9 cellular contexts compared by ENCODE assay signal in the genomic region with DNA sequence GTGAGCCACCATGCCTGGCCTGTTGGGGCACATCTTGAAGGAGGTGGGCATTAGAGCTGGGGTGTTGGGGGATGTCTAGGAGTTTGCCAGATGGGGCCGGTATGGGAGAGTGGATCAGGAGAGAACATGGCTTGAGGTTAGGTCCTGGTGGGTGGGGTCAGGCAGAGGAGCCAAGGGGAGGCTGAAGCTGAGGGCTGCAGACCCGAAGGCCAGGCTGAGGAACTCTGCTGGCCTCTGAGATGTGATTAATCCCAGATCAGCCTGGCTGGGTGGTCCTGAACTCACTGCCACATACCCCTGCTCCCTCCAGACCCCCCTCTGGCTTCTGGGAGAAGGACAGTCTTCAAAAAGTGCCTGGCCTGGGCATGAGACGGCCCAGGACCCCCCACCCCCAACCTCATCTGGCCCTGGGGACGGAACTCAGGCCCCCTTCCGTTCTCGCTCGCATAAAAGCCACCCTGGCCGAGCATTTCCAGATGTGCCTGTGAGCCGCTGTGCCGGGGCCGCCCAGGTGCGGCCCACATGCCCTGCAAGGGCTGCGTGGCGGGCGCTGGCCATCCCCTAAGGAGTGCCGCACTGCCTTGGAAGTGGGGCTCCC. TPM values are rescaled to one million over a fixed set of nuclear protein-coding genes. Genes with fewer than 3 reads are reported as not detected.
DNase-seq lines count a peak whose midpoint lies in the region; ATAC-seq and TF ChIP-seq lines count a peak whose summit lies in the region.
"Had no signal": no experiment of that assay in that cellular context is flagged by ENCODE, and none has a peak within 500 bp of the region (broad histone marks: within the 10 kb centered on the region; RNA-seq: fewer than 3 reads in every experiment).

No MANE protein-coding gene starts in this region.

- WGBS in adrenal gland, 4 donors = 68 to 95% (median 93%) methylated on average over 3 to 16 of the region's 16 CpGs

- TF ChIP-seq CTCF in left ventricle myocardium inferior (IDR thresholded peaks at IDR 0.05; ENCODE audit: borderline replicate concordance) (no peak), adrenal gland (IDR thresholded peaks at IDR 0.05) (no peak), lower lobe of right lung (IDR thresholded peaks at IDR 0.05) (no peak), uterus (IDR thresholded peaks at IDR 0.05) (no peak)

- no peaks in the 10 kb centered on the region for H3K9me3 ChIP-seq in left ventricle myocardium inferior (replicated peaks)
- no peaks in the 10 kb centered on the region for H3K9me3 ChIP-seq in adrenal gland (replicated peaks in 1 of 3)
- H3K9me3 ChIP-seq in lower lobe of right lung = no peaks in the 10 kb centered on the region
- H3K9me3 ChIP-seq in uterus = no peaks in the 10 kb centered on the region

- ATAC-seq in lower lobe of right lung (no peak), GM18498 (IDR thresholded peaks at IDR 0.05; ENCODE audit: unreplicated experiment) (no peak), GM19452 (IDR thresholded peaks at IDR 0.05; ENCODE audit: unreplicated experiment) (no peak)

- H3K4me3 ChIP-seq in left ventricle myocardium inferior = peak overlapping the region; percentile 90
- peak overlapping the region in 1 of 4 donors; percentile 89 for H3K4me3 ChIP-seq in adrenal gland
- peak overlapping the region; percentile 67 for H3K4me3 ChIP-seq in lower lobe of right lung
- peak overlapping the region in 1 of 2 donors; percentile 68 for H3K4me3 ChIP-seq in uterus

- TF ChIP-seq POLR2A in adrenal gland (IDR thresholded peaks at IDR 0.05) = no peak
- no peak for TF ChIP-seq POLR2A in uterus (IDR thresholded peaks at IDR 0.05)

- DNase-seq in left ventricle myocardium inferior (no peak), cardiac septum (ENCODE audit: low spot score) (no peak), adrenal gland (peak in 3 of 7 donors; percentile 28 to 44 (median 42)), lower lobe of right lung (no peak), uterus (peak in 1 of 2 donors; percentile 23), SKM-1 (lab: John Stamatoyannopoulos, UW; ENCODE audit: unreplicated experiment) (no peak)

- H3K27me3 ChIP-seq in left ventricle myocardium inferior (ENCODE audit: low read depth) (peaks cover 10% of the 10 kb centered on the region), adrenal gland (no peaks in the 10 kb centered on the region), lower lobe of right lung (ENCODE audit: low read depth) (peaks cover 13% of the 10 kb centered on the region), uterus (no peaks in the 10 kb centered on the region)

- H3K36me3 ChIP-seq in left ventricle myocardium inferior (no peaks in the 10 kb centered on the region), adrenal gland (replicated peaks in 1 of 2) (no peaks in the 10 kb centered on the region), lower lobe of right lung (peaks cover 3% of the 10 kb centered on the region), uterus (no peaks in the 10 kb centered on the region)

- peak overlapping the region; percentile 99 for H3K27ac ChIP-seq in left ventricle myocardium inferior (replicated peaks)
- peak overlapping the region; percentile 54 to 99 (median 97) for H3K27ac ChIP-seq in adrenal gland
- peak overlapping the region; percentile 95 for H3K27ac ChIP-seq in lower lobe of right lung
- H3K27ac ChIP-seq in uterus = peak overlapping the region; percentile 90 to 92

- intact Hi-C loops in left ventricle myocardium inferior (cut with micrococcal nuclease) = no loop called here
- intact Hi-C loops in cardiac septum (cut with DNase I) = no loop called here
- intact Hi-C loops in adrenal gland (cut with DNase I) = no loop called here
- intact Hi-C loops in lower lobe of right lung (cut with DNase I) = no loop called here
- intact Hi-C loops in uterus (cut with DNase I; ENCODE audit: low total_unique reads) = no loop called here

- H3K4me1 ChIP-seq in left ventricle myocardium inferior (peaks cover 61% of the 10 kb centered on the region), adrenal gland (replicated peaks in 1 of 2) (peaks cover 38 to 47% of the 10 kb centered on the region in 2 donors), lower lobe of right lung (peaks cover 40% of the 10 kb centered on the region), uterus (peaks cover 0 to 14% of the 10 kb centered on the region in 2 donors)

RNA-seq across cellular contexts. Expression of gene FSTL3, which starts 2.7 kb away (rescaled TPM):
- total RNA-seq in left ventricle myocardium inferior = 56.1 TPM
- total RNA-seq in cardiac septum = 136 TPM
- total RNA-seq in adrenal gland = 100 to 1,000 TPM in 7 of 8 donors, 10 to 100 TPM in 1; 87.4 to 464 (median 176) TPM
- 100 to 1,000 TPM; 119 to 405 (median 225) TPM for polyA plus RNA-seq in adrenal gland
- total RNA-seq in lower lobe of right lung = 48.0 TPM
- 10 to 100 TPM; 25.3 to 71.7 (median 37.3) TPM for total RNA-seq in uterus

RNA-seq across cellular contexts. Expression of gene RNF126, which starts 15.9 kb away (rescaled TPM):
- 25.5 TPM for total RNA-seq in left ventricle myocardium inferior
- 31.4 TPM for total RNA-seq in cardiac septum
- total RNA-seq in adrenal gland = 10 to 100 TPM; 28.4 to 76.4 (median 43.1) TPM
- 10 to 100 TPM in 2 of 3 donors, 1 to 10 TPM in 1; 9.3 to 53.5 (median 51.6) TPM for polyA plus RNA-seq in adrenal gland
- 27.0 TPM for total RNA-seq in lower lobe of right lung
- total RNA-seq in uterus = 10 to 100 TPM in 3 of 4 donors, 1 to 10 TPM in 1; 9.5 to 44.3 (median 18.2) TPM

RNA-seq across cellular contexts. Expression of gene PRSS57, which starts 16.4 kb away (rescaled TPM):
- not detected for total RNA-seq in left ventricle myocardium inferior
- not detected for total RNA-seq in cardiac septum
- under 1 TPM in 1 of 8 donors, not detected in 7; 0.51 TPM for total RNA-seq in adrenal gland
- polyA plus RNA-seq in adrenal gland = under 1 TPM in 1 of 3 donors, not detected in 2; 0.13 TPM
- not detected for total RNA-seq in lower lobe of right lung
- total RNA-seq in uterus = not detected
- total RNA-seq: Daoy had no signal

RNA-seq across cellular contexts. Expression of gene PALM, which starts 29.8 kb away (rescaled TPM):
- total RNA-seq in left ventricle myocardium inferior (26.8 TPM), cardiac septum (18.9 TPM), adrenal gland (10 to 100 TPM; 27.2 to 63.3 (median 50.8) TPM), lower lobe of right lung (37.0 TPM), uterus (10 to 100 TPM; 12.6 to 91.0 (median 42.2) TPM)
- 10 to 100 TPM in 2 of 3 donors, 1 to 10 TPM in 1; 3.9 to 72.2 (median 49.7) TPM for polyA plus RNA-seq in adrenal gland

RNA-seq across cellular contexts. Expression of gene FGF22, which starts 39.2 kb away (rescaled TPM):
- total RNA-seq in left ventricle myocardium inferior = not detected
- total RNA-seq in cardiac septum = not detected
- under 1 TPM in 4 of 8 donors, not detected in 4; 0.14 to 0.32 (median 0.29) TPM for total RNA-seq in adrenal gland
- polyA plus RNA-seq in adrenal gland = 1 to 10 TPM in 1 of 3 donors, under 1 TPM in 1, not detected in 1; 0.51 to 1.2 TPM
- 0.65 TPM for total RNA-seq in lower lobe of right lung
- total RNA-seq in uterus = 1 to 10 TPM in 1 of 4 donors, not detected in 3; 1.4 TPM
- total RNA-seq: Daoy had no signal
